ENCODE assay signal across 8 cellular contexts in genomic region chr16:15704545-15704987, GRCh38. TPM values are rescaled to one million over a fixed set of nuclear protein-coding genes. Genes with fewer than 3 reads are reported as not detected.
A peak's percentile ranks its signal among the peaks of the same experiment; 100 is the strongest.
DNase-seq lines count a peak whose midpoint lies in the region; ATAC-seq and TF ChIP-seq lines count a peak whose summit lies in the region.

No MANE protein-coding gene starts in this region.

- H3K27ac Mint-ChIP-seq in MCF 10A (ENCODE audit: low read depth, unreplicated experiment): no peak overlapping the region

- H3K4me3 Mint-ChIP-seq in MCF 10A (ENCODE audit: unreplicated experiment): no peak overlapping the region

- H3K27ac ChIP-seq in WERI-Rb-1: no peak overlapping the region

- CTCF ChIA-PET in MCF 10A (lab: Yijun Ruan, JAX): interaction anchor here (0.7 to 3.5 kb wide), 19 partner anchors 9 to 198 kb away, joined by 3 to 32 read pairs (median 5); no protein-coding TSS in a partner anchor

- H3K36me3 Mint-ChIP-seq in MCF 10A (ENCODE audit: insufficient read depth, unreplicated experiment): peaks cover 63% of the 10 kb centered on the region

- peaks cover 20% of the 10 kb centered on the region for H3K36me3 ChIP-seq in WERI-Rb-1

- intact Hi-C loops in MCF 10A (cut with micrococcal nuclease): loop anchor here (1.0 to 2.0 kb wide), 3 partner anchors 54 to 277 kb away; partner anchors contain the start of gene NDE1

- TF ChIP-seq CTCF in WERI-Rb-1 (IDR thresholded peaks at IDR 0.05; ENCODE audit: low read depth, low read length) (peak; percentile 83), MCF 10A (IDR thresholded peaks at IDR 0.05; ENCODE audit: unreplicated experiment) (peak; percentile 62)

- H3K4me1 Mint-ChIP-seq in MCF 10A (ENCODE audit: insufficient read depth, unreplicated experiment): no peaks in the 10 kb centered on the region

- no peaks in the 10 kb centered on the region for H3K9me3 ChIP-seq in WERI-Rb-1 (ENCODE audit: severe bottlenecking)

- H3K27me3 Mint-ChIP-seq in MCF 10A (ENCODE audit: insufficient read depth, unreplicated experiment): no peaks in the 10 kb centered on the region

- peak; percentile 72 for DNase-seq in DMS 273 (lab: John Stamatoyannopoulos, UW; ENCODE audit: unreplicated experiment)
- DNase-seq in DMS 273 treated with DMSO at 0.1 percent for 48 hours (lab: John Stamatoyannopoulos, UW): no peak
- peak; percentile 10 for DNase-seq in NCI-H1694 treated with DMSO at 0.1 percent for 48 hours (lab: John Stamatoyannopoulos, UW)
- peak; percentile 77 for DNase-seq in WERI-Rb-1
- peak; percentile 73 for DNase-seq in MCF 10A (ENCODE audit: unreplicated experiment)
- peak; percentile 87 for DNase-seq in islet precursor cell
- DNase-seq in stimulated activated CD4-positive, alpha-beta T cell treated with anti-CD3 and anti-CD28 coated beads, Interleukin-1b, Interleukin-23, amount 100 ng/mL, for 24 hours (ENCODE audit: low read depth in 4 of 4, low spot score in 1 of 4): peak; percentile 58 to 66 (median 64)

- BruUV-seq in MCF 10A (replicated peaks; lab: Mats Ljungman, UMichigan): no TSS peak

- no peak for ATAC-seq in HG02759 (IDR thresholded peaks at IDR 0.05; ENCODE audit: unreplicated experiment)

- no peaks in the 10 kb centered on the region for H3K9me3 Mint-ChIP-seq in MCF 10A (ENCODE audit: unreplicated experiment)

- H3K4me3 ChIP-seq in WERI-Rb-1 (ENCODE audit: low read depth, low read length): no peak overlapping the region

- POLR2A ChIA-PET in MCF 10A (lab: Yijun Ruan, JAX): interaction anchor here (0.6 to 3.0 kb wide), 4 partner anchors 9 to 62 kb away, joined by 3 to 19 read pairs (median 3); partner anchors contain the start of gene MARF1

- H3K27me3 ChIP-seq in WERI-Rb-1 (ENCODE audit: insufficient read depth, low read depth, severe bottlenecking): no peaks in the 10 kb centered on the region

RNA-seq across cellular contexts. Expression of gene NDE1, which starts 54.5 kb away (rescaled TPM):
- 121 and 162 TPM in 2 replicates for total RNA-seq in MCF 10A (2022)
